8 cellular contexts compared by ENCODE assay signal in the genomic region with DNA sequence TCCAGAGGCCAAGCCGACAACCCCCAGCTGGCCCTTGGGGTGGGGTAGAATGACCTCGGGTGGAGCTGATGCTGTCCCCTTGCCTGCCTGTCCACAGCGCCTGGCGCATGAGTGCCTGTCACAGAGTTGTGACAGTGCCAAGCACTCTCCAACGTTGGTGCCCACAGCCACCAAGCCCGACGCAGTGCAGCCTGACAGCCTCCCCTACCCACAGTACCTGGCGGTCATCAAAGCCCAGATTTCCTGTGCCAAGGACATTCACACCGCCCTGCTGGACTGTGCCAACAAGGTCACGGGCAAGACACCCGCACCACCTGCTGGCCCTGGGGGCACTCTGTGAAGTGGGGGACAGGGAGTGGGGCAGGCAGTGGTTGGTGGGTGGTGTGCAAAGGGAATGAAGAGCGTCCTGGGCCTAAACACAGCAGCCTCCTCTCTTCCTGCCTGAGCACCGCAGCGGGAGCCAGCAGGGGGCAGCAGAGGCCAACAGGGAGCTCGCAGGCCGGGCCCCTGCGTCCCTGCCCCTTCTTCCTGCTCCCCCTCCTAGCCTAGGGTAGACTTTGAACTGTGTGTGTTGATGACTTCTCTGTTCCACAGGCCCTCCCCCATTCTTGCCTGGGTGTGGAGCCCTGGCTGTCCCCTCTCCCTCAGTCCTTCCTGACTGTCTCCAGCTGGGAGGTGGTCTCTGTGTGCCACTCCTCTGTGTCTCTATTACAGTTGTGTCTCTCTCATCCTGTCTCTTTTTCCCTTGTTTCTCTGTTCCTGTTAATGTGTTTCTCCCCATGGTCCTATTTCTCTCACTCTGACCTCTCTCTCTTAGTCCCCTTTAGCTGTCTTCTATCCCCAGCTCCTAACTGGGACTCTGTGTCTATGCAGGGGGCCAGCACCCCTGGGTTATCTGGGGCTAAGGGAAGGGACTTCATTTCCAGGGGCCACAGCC. TPM values are rescaled to one million over a fixed set of nuclear protein-coding genes. Genes with fewer than 3 reads are reported as not detected.
DNase-seq lines count a peak whose midpoint lies in the region; ATAC-seq and TF ChIP-seq lines count a peak whose summit lies in the region.

No MANE protein-coding gene starts in this region.

- BruUV-seq in MCF 10A (replicated peaks; lab: Mats Ljungman, UMichigan): TSS peak; percentile 54

- H3K27me3 Mint-ChIP-seq in MCF 10A (ENCODE audit: insufficient read depth, unreplicated experiment): no peaks in the 10 kb centered on the region

- peaks cover 40% of the 10 kb centered on the region for H3K4me1 Mint-ChIP-seq in MCF 10A (ENCODE audit: insufficient read depth, unreplicated experiment)

- TF ChIP-seq CTCF in DND-41 (IDR thresholded peaks at IDR 0.05; ENCODE audit: borderline replicate concordance, extremely low read depth, low read length, poor library complexity, severe bottlenecking): peak; percentile 99
- TF ChIP-seq CTCF in WERI-Rb-1 (IDR thresholded peaks at IDR 0.05; ENCODE audit: low read depth, low read length): peak; percentile 97
- TF ChIP-seq CTCF in MCF 10A (IDR thresholded peaks at IDR 0.05; ENCODE audit: unreplicated experiment): peak; percentile 98

- peaks cover 40% of the 10 kb centered on the region for H3K4me1 ChIP-seq in DND-41 (ENCODE audit: insufficient read depth, low read length)

- POLR2A ChIA-PET in MCF 10A (lab: Yijun Ruan, JAX): interaction anchor here (0.6 to 5.0 kb wide), 15 partner anchors 10 to 405 kb away, joined by 3 to 121 read pairs (median 4); partner anchors contain the start of genes EID2B, PLEKHG2, RPS16 and SAMD4B

- peak overlapping the region; percentile 64 for H3K27ac ChIP-seq in DND-41 (ENCODE audit: low read length)
- H3K27ac ChIP-seq in WERI-Rb-1: peak overlapping the region; percentile 20; the same call in 1 of the 2 replicates

- H2AFZ ChIP-seq in DND-41 (ENCODE audit: low read depth, low read length): no peak overlapping the region

- DNase-seq in DND-41 (peak; percentile 93), NCI-H2196 (lab: John Stamatoyannopoulos, UW; ENCODE audit: unreplicated experiment) (peak; percentile 79), WERI-Rb-1 (peak; percentile 81), MCF 10A (ENCODE audit: unreplicated experiment) (peak; percentile 92), iris pigment epithelial cell (ENCODE audit: low read depth) (peak; percentile 78)
- DNase-seq in stimulated activated CD4-positive, alpha-beta T cell treated with anti-CD3 and anti-CD28 coated beads, Interleukin-12 subunit alpha, Interleukin-12 subunit beta, amount 100 ng/mL, for 48 hours (ENCODE audit: low read depth in 2 of 3, low spot score in 1 of 3): peak; percentile 88 to 93 (median 92)

- peaks cover 26% of the 10 kb centered on the region for H3K36me3 Mint-ChIP-seq in MCF 10A (ENCODE audit: insufficient read depth, unreplicated experiment)

- peak; percentile 96 for ATAC-seq in DND-41 (ENCODE audit: insufficient read depth, low read depth)
- peak; percentile 41 for ATAC-seq in HG02642 (IDR thresholded peaks at IDR 0.05; ENCODE audit: poor library complexity, unreplicated experiment)
- ATAC-seq in GM19397 (IDR thresholded peaks at IDR 0.05; ENCODE audit: unreplicated experiment): no peak

- H3K36me3 ChIP-seq in DND-41 (ENCODE audit: insufficient read depth, low read length): peaks cover 31% of the 10 kb centered on the region
- peaks cover 21% of the 10 kb centered on the region for H3K36me3 ChIP-seq in WERI-Rb-1

- H3K9me3 ChIP-seq in DND-41 (ENCODE audit: insufficient read depth, low read length, severe bottlenecking) (no peaks in the 10 kb centered on the region), WERI-Rb-1 (ENCODE audit: severe bottlenecking) (no peaks in the 10 kb centered on the region)

- H3K27ac Mint-ChIP-seq in MCF 10A (ENCODE audit: low read depth, unreplicated experiment): peak overlapping the region; percentile 92

- H3K9me3 Mint-ChIP-seq in MCF 10A (ENCODE audit: unreplicated experiment): no peaks in the 10 kb centered on the region

- CTCF ChIA-PET in MCF 10A (lab: Yijun Ruan, JAX): interaction anchor here (0.6 to 4.2 kb wide), 20 partner anchors 9 to 448 kb away, joined by 3 to 80 read pairs (median 4); partner anchors contain the start of genes EID2B, PLEKHG2 and ZFP36

- H3K4me3 Mint-ChIP-seq in MCF 10A (ENCODE audit: unreplicated experiment): peak overlapping the region; percentile 10

- H3K9ac ChIP-seq in DND-41 (ENCODE audit: low read depth, low read length): peak overlapping the region; percentile 35; the same call in 1 of the 2 replicates

- H4K20me1 ChIP-seq in DND-41 (ENCODE audit: insufficient read depth, low read length): 0 out of 2 replicates have a peak, but pooled peaks cover 8% of the 10 kb centered on the region

- peaks cover 14% of the 10 kb centered on the region for H3K79me2 ChIP-seq in DND-41 (ENCODE audit: insufficient read depth, low read length)

- H3K27me3 ChIP-seq in DND-41 (ENCODE audit: insufficient read depth, low read length, poor library complexity) (no peaks in the 10 kb centered on the region), WERI-Rb-1 (ENCODE audit: insufficient read depth, low read depth, severe bottlenecking) (no peaks in the 10 kb centered on the region)

- H3K4me2 ChIP-seq in DND-41 (ENCODE audit: insufficient read depth, low read length): peak overlapping the region; percentile 37

- H3K4me3 ChIP-seq in DND-41 (ENCODE audit: low read depth in 1 of 2, low read length in 2 of 2): peak overlapping the region in 1 of 2 experiments; percentile 4; a peak in 1 of 4 replicates
- H3K4me3 ChIP-seq in WERI-Rb-1 (ENCODE audit: low read depth, low read length): no peak overlapping the region

- intact Hi-C loops in MCF 10A (cut with micrococcal nuclease): loop anchor here (1.0 to 5.0 kb wide), 2 partner anchors 14 to 135 kb away; partner anchors contain the start of gene EID2B

RNA-seq across cellular contexts. Expression of gene MED29, which starts 6.5 kb away (rescaled TPM):
- 24.3 and 31.7 TPM in 2 replicates for total RNA-seq in MCF 10A (2022)

RNA-seq across cellular contexts. Expression of gene PAF1, which starts 6.7 kb away (rescaled TPM):
- total RNA-seq in MCF 10A (2022): 47.0 and 48.5 TPM in 2 replicates

RNA-seq across cellular contexts. Expression of gene ZFP36, which starts 9.0 kb away (rescaled TPM):
- 83.7 and 98.4 TPM in 2 replicates for total RNA-seq in MCF 10A (2022)

RNA-seq across cellular contexts. Expression of gene PLEKHG2, which starts 14.8 kb away (rescaled TPM):
- 19.2 and 19.6 TPM in 2 replicates for total RNA-seq in MCF 10A (2022)

RNA-seq across cellular contexts. Expression of gene RPS16, which starts 38.1 kb away (rescaled TPM):
- total RNA-seq in MCF 10A (2022): 2,837 and 2,909 TPM in 2 replicates
